1 cellular context compared by ENCODE assay signal in the genomic region with DNA sequence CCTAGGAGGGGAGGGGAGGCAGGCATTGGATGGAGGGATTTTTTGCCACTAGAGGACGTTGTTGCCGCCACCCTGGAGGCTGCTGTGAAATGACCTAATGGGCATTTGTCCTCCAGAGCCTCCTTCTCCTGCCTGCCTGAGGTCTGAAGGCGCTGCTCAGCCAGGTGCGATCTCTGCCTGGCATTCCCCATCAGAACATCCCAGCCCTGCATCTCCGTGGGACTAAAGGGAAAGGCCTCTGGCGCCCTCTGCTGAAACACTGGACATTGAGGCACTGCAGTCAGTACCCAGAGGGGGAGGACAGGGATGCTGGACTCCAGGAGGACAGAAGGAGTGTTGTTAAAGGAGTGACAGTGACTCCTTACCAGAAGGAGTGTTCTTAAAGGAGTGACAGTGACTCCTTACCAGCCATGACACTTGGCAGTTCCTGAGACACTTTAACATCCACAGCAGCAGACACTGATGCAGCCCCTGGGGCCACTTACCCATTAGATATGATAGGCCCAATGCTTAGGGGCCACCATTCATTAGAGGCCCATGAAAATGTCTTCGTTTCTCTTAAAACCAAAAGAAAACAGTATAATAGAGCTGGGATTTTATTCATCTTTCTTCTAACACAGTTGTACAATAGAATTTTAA.
TF ChIP-seq lines count a peak whose summit lies in the region.

No MANE protein-coding gene starts in this region.

TF ChIP-seq in HepG2, 621 proteins besides CTCF, POLR2A, EP300 and RAD21 (continued from another document and continues in another):
- no peak for TF ChIP-seq PBX3 (CRISPR knock-in tag; IDR thresholded peaks at IDR 0.05; ENCODE audit: borderline replicate concordance)
- no peak for TF ChIP-seq DDIT3 (CRISPR knock-in tag; IDR thresholded peaks at IDR 0.05)
- TF ChIP-seq ZNF124 (CRISPR knock-in tag; IDR thresholded peaks at IDR 0.05), result no peak
- no peak for TF ChIP-seq RELA (CRISPR knock-in tag; IDR thresholded peaks at IDR 0.05)
- TF ChIP-seq, protein P1, sequence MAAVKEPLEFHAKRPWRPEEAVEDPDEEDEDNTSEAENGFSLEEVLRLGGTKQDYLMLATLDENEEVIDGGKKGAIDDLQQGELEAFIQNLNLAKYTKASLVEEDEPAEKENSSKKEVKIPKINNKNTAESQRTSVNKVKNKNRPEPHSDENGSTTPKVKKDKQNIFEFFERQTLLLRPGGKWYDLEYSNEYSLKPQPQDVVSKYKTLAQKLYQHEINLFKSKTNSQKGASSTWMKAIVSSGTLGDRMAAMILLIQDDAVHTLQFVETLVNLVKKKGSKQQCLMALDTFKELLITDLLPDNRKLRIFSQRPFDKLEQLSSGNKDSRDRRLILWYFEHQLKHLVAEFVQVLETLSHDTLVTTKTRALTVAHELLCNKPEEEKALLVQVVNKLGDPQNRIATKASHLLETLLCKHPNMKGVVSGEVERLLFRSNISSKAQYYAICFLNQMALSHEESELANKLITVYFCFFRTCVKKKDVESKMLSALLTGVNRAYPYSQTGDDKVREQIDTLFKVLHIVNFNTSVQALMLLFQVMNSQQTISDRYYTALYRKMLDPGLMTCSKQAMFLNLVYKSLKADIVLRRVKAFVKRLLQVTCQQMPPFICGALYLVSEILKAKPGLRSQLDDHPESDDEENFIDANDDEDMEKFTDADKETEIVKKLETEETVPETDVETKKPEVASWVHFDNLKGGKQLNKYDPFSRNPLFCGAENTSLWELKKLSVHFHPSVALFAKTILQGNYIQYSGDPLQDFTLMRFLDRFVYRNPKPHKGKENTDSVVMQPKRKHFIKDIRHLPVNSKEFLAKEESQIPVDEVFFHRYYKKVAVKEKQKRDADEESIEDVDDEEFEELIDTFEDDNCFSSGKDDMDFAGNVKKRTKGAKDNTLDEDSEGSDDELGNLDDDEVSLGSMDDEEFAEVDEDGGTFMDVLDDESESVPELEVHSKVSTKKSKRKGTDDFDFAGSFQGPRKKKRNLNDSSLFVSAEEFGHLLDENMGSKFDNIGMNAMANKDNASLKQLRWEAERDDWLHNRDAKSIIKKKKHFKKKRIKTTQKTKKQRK (IDR thresholded peaks at IDR 0.05; ENCODE audit: low read length), result no peak
- TF ChIP-seq HNRNPLL (IDR thresholded peaks at IDR 0.05; ENCODE audit: low read depth, low read length, poor library complexity, severe bottlenecking), result no peak
- TF ChIP-seq MAX (IDR thresholded peaks at IDR 0.05), result no peak
- no peak for TF ChIP-seq EHMT2 (IDR thresholded peaks at IDR 0.05; ENCODE audit: borderline replicate concordance, low read depth, low read length)
- no peak for TF ChIP-seq DMAP1 (CRISPR knock-in tag; IDR thresholded peaks at IDR 0.05)
- TF ChIP-seq NCOA1 (CRISPR knock-in tag; IDR thresholded peaks at IDR 0.05), result no peak
- TF ChIP-seq RBM22 (optimal IDR thresholded peaks at IDR 0.05; ENCODE audit: low read length), result no peak
- TF ChIP-seq RFXAP (CRISPR knock-in tag; IDR thresholded peaks at IDR 0.05; ENCODE audit: borderline replicate concordance), result no peak
- no peak for TF ChIP-seq MAZ (IDR thresholded peaks at IDR 0.05; ENCODE audit: borderline replicate concordance, low read depth, low read length)
- TF ChIP-seq MAZ (CRISPR knock-in tag; IDR thresholded peaks at IDR 0.05; ENCODE audit: low read depth), result no peak
- no peak for TF ChIP-seq ZNF431 (CRISPR knock-in tag; IDR thresholded peaks at IDR 0.05; ENCODE audit: borderline replicate concordance, low read depth)
- no peak for TF ChIP-seq HOXD1 (CRISPR knock-in tag; IDR thresholded peaks at IDR 0.05)
- TF ChIP-seq ZNF343 (CRISPR knock-in tag; IDR thresholded peaks at IDR 0.05), result no peak
- TF ChIP-seq, protein P2, sequence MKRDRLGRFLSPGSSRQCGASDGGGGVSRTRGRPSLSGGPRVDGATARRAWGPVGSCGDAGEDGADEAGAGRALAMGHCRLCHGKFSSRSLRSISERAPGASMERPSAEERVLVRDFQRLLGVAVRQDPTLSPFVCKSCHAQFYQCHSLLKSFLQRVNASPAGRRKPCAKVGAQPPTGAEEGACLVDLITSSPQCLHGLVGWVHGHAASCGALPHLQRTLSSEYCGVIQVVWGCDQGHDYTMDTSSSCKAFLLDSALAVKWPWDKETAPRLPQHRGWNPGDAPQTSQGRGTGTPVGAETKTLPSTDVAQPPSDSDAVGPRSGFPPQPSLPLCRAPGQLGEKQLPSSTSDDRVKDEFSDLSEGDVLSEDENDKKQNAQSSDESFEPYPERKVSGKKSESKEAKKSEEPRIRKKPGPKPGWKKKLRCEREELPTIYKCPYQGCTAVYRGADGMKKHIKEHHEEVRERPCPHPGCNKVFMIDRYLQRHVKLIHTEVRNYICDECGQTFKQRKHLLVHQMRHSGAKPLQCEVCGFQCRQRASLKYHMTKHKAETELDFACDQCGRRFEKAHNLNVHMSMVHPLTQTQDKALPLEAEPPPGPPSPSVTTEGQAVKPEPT (CRISPR knock-in tag; IDR thresholded peaks at IDR 0.05; ENCODE audit: low read depth), result no peak
- TF ChIP-seq HBP1 (CRISPR knock-in tag; IDR thresholded peaks at IDR 0.05; ENCODE audit: low read depth), result no peak
- TF ChIP-seq, protein P3, sequence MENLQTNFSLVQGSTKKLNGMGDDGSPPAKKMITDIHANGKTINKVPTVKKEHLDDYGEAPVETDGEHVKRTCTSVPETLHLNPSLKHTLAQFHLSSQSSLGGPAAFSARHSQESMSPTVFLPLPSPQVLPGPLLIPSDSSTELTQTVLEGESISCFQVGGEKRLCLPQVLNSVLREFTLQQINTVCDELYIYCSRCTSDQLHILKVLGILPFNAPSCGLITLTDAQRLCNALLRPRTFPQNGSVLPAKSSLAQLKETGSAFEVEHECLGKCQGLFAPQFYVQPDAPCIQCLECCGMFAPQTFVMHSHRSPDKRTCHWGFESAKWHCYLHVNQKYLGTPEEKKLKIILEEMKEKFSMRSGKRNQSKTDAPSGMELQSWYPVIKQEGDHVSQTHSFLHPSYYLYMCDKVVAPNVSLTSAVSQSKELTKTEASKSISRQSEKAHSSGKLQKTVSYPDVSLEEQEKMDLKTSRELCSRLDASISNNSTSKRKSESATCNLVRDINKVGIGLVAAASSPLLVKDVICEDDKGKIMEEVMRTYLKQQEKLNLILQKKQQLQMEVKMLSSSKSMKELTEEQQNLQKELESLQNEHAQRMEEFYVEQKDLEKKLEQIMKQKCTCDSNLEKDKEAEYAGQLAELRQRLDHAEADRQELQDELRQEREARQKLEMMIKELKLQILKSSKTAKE (CRISPR knock-in tag; IDR thresholded peaks at IDR 0.05; ENCODE audit: borderline replicate concordance), result no peak
- TF ChIP-seq CENPBD1 (CRISPR knock-in tag; IDR thresholded peaks at IDR 0.05; ENCODE audit: borderline replicate concordance, low read depth), result no peak
- TF ChIP-seq ZNF816 (CRISPR knock-in tag; IDR thresholded peaks at IDR 0.05; ENCODE audit: borderline replicate concordance), result no peak
- no peak for TF ChIP-seq EED (CRISPR knock-in tag; IDR thresholded peaks at IDR 0.05)
- no peak for TF ChIP-seq ZBTB44 (CRISPR knock-in tag; IDR thresholded peaks at IDR 0.05)
- no peak for TF ChIP-seq ZNF10 (CRISPR knock-in tag; IDR thresholded peaks at IDR 0.05; ENCODE audit: borderline replicate concordance, low read depth)
- no peak for TF ChIP-seq CCAR2 (optimal IDR thresholded peaks at IDR 0.05; ENCODE audit: low read depth, low read length)
- TF ChIP-seq KAT2B (IDR thresholded peaks at IDR 0.05; ENCODE audit: borderline replicate concordance, low read depth, low read length), result no peak
- TF ChIP-seq TGIF2 (CRISPR knock-in tag; IDR thresholded peaks at IDR 0.05), result no peak
- TF ChIP-seq HDAC2 (CRISPR knock-in tag; IDR thresholded peaks at IDR 0.05), result 0 out of 2 replicates have a peak, but pooled peaks have one; percentile 26
- no peak for TF ChIP-seq CHCHD3 (CRISPR knock-in tag; IDR thresholded peaks at IDR 0.05)
- TF ChIP-seq ZNF703 (CRISPR knock-in tag; IDR thresholded peaks at IDR 0.05; ENCODE audit: borderline replicate concordance), result no peak
- TF ChIP-seq GFI1 (CRISPR knock-in tag; IDR thresholded peaks at IDR 0.05; ENCODE audit: borderline replicate concordance), result no peak
- no peak for TF ChIP-seq NR1H2 (CRISPR knock-in tag; IDR thresholded peaks at IDR 0.05; ENCODE audit: borderline replicate concordance, low read depth)
- TF ChIP-seq ZFP37 (CRISPR knock-in tag; IDR thresholded peaks at IDR 0.05; ENCODE audit: borderline replicate concordance), result no peak
- no peak for TF ChIP-seq ZSCAN30 (CRISPR knock-in tag; IDR thresholded peaks at IDR 0.05)
- no peak for TF ChIP-seq HOXA5 (CRISPR knock-in tag; IDR thresholded peaks at IDR 0.05)
- TF ChIP-seq, protein P4, sequence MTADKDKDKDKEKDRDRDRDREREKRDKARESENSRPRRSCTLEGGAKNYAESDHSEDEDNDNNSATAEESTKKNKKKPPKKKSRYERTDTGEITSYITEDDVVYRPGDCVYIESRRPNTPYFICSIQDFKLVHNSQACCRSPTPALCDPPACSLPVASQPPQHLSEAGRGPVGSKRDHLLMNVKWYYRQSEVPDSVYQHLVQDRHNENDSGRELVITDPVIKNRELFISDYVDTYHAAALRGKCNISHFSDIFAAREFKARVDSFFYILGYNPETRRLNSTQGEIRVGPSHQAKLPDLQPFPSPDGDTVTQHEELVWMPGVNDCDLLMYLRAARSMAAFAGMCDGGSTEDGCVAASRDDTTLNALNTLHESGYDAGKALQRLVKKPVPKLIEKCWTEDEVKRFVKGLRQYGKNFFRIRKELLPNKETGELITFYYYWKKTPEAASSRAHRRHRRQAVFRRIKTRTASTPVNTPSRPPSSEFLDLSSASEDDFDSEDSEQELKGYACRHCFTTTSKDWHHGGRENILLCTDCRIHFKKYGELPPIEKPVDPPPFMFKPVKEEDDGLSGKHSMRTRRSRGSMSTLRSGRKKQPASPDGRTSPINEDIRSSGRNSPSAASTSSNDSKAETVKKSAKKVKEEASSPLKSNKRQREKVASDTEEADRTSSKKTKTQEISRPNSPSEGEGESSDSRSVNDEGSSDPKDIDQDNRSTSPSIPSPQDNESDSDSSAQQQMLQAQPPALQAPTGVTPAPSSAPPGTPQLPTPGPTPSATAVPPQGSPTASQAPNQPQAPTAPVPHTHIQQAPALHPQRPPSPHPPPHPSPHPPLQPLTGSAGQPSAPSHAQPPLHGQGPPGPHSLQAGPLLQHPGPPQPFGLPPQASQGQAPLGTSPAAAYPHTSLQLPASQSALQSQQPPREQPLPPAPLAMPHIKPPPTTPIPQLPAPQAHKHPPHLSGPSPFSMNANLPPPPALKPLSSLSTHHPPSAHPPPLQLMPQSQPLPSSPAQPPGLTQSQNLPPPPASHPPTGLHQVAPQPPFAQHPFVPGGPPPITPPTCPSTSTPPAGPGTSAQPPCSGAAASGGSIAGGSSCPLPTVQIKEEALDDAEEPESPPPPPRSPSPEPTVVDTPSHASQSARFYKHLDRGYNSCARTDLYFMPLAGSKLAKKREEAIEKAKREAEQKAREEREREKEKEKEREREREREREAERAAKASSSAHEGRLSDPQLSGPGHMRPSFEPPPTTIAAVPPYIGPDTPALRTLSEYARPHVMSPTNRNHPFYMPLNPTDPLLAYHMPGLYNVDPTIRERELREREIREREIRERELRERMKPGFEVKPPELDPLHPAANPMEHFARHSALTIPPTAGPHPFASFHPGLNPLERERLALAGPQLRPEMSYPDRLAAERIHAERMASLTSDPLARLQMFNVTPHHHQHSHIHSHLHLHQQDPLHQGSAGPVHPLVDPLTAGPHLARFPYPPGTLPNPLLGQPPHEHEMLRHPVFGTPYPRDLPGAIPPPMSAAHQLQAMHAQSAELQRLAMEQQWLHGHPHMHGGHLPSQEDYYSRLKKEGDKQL (CRISPR knock-in tag; IDR thresholded peaks at IDR 0.05; ENCODE audit: low read depth), result no peak
- TF ChIP-seq IRX3 (CRISPR knock-in tag; IDR thresholded peaks at IDR 0.05; ENCODE audit: borderline replicate concordance, low read depth), result no peak
- TF ChIP-seq NFE2L2 (IDR thresholded peaks at IDR 0.05; ENCODE audit: low read length), result no peak
- 0 out of 2 replicates have a peak, but pooled peaks have one; percentile 25 for TF ChIP-seq RXRA (CRISPR knock-in tag; IDR thresholded peaks at IDR 0.05)
- TF ChIP-seq PRPF4 (IDR thresholded peaks at IDR 0.05; ENCODE audit: low read depth, low read length, poor library complexity, severe bottlenecking), result no peak
- no peak for TF ChIP-seq GZF1 (CRISPR knock-in tag; IDR thresholded peaks at IDR 0.05)
- no peak for TF ChIP-seq HMGA1 (CRISPR knock-in tag; conservative IDR thresholded peaks at IDR 0.05)
- TF ChIP-seq ZBTB21 (CRISPR knock-in tag; IDR thresholded peaks at IDR 0.05), result no peak
- TF ChIP-seq ZFP41 (CRISPR knock-in tag; IDR thresholded peaks at IDR 0.05; ENCODE audit: borderline replicate concordance), result no peak
